1 cellular context compared by ENCODE assay signal in the genomic region with DNA sequence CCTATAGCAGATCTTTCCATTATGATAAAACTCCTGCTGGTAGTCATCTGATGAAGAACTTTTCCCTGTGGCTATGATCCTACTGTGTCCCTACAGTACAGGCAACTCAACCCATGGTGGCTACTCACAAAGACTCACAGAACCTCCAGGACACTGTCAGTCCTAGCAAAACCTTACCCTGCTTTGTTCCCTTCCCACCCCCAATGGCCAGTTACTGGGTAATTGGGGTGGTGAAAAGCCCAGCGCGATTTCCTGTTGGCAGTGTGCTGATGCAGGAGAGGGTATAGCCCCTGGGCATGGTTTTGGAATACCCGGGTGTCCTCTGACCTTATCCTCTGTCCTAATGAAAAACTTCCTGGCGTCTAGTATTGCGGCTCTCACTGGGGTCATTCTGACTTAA.
TF ChIP-seq lines count a peak whose summit lies in the region.

No MANE protein-coding gene starts in this region.

TF ChIP-seq in HepG2, 621 proteins besides CTCF, POLR2A, EP300 and RAD21 (continued from another document):
- TF ChIP-seq GPBP1L1 (CRISPR knock-in tag; IDR thresholded peaks at IDR 0.05), result no peak
- no peak for TF ChIP-seq EED (CRISPR knock-in tag; IDR thresholded peaks at IDR 0.05)
- TF ChIP-seq HES4 (CRISPR knock-in tag; IDR thresholded peaks at IDR 0.05; ENCODE audit: borderline replicate concordance), result no peak
- no peak for TF ChIP-seq KLF9 (CRISPR knock-in tag; IDR thresholded peaks at IDR 0.05; ENCODE audit: low read depth)
- no peak for TF ChIP-seq FOXP1 (IDR thresholded peaks at IDR 0.05)
- no peak for TF ChIP-seq FOXP1 (CRISPR knock-in tag; IDR thresholded peaks at IDR 0.05)
- no peak for TF ChIP-seq ZNF44 (CRISPR knock-in tag; IDR thresholded peaks at IDR 0.05)
- TF ChIP-seq, protein P1, sequence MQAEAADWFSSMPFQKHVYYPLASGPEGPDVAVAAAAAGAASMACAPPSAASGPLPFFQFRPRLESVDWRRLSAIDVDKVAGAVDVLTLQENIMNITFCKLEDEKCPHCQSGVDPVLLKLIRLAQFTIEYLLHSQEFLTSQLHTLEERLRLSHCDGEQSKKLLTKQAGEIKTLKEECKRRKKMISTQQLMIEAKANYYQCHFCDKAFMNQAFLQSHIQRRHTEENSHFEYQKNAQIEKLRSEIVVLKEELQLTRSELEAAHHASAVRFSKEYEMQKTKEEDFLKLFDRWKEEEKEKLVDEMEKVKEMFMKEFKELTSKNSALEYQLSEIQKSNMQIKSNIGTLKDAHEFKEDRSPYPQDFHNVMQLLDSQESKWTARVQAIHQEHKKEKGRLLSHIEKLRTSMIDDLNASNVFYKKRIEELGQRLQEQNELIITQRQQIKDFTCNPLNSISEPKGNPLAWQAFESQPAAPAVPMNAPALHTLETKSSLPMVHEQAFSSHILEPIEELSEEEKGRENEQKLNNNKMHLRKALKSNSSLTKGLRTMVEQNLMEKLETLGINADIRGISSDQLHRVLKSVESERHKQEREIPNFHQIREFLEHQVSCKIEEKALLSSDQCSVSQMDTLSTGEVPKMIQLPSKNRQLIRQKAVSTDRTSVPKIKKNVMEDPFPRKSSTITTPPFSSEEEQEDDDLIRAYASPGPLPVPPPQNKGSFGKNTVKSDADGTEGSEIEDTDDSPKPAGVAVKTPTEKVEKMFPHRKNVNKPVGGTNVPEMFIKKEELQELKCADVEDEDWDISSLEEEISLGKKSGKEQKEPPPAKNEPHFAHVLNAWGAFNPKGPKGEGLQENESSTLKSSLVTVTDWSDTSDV (CRISPR knock-in tag; IDR thresholded peaks at IDR 0.05), result no peak
- no peak for TF ChIP-seq HMG20A (CRISPR knock-in tag; IDR thresholded peaks at IDR 0.05; ENCODE audit: borderline replicate concordance)
- no peak for TF ChIP-seq TRIM24 (CRISPR knock-in tag; IDR thresholded peaks at IDR 0.05)
TF ChIP-seq in HepG2: peak in this region for 0.
